ENCODE assay signal across 21 cellular contexts in genomic region chr1:65845758-65846060, GRCh38.
"Had no signal": no experiment of that assay in that cellular context is flagged by ENCODE, and none has a peak within 500 bp of the region (broad histone marks: within the 10 kb centered on the region; RNA-seq: fewer than 3 reads in every experiment).

No MANE protein-coding gene starts in this region.

- H3K4me1 Mint-ChIP-seq: activated naive CD8-positive, alpha-beta T cell treated with anti-CD3 and anti-CD28 coated beads, Interleukin-2, amount 10 ng/mL, durations not matched to agents 7 days and 5 days; stimulated activated naive B cell treated with anti-CD40 and anti-IgM and Interleukin-4, amounts not matched to agents 10 μg/mL and 1 μg/mL and 100 μg/mL, for 72 hours had no signal

- H3K9me3 ChIP-seq: colonic mucosa, transverse colon, vagina had no signal

- H3K27me3 Mint-ChIP-seq: natural killer cell treated with Interleukin-12 subunit alpha and Interleukin-12 subunit beta and Interleukin-15 and Interleukin-18, amount 100 ng/mL, for 72 hours; progenitor cell of endocrine pancreas; stimulated activated naive B cell treated with anti-CD40 and anti-IgM and Interleukin-4, amounts not matched to agents 10 μg/mL and 1 μg/mL and 100 μg/mL, for 72 hours had no signal

- H3K4me3 ChIP-seq: colonic mucosa, esophagus squamous epithelium, gastrocnemius medialis, transverse colon, vagina had no signal

- DNase-seq: activated CD4-positive, alpha-beta T cell treated with anti-CD3 and anti-CD28 coated beads for 4 hours; activated CD4-positive, alpha-beta T cell treated with anti-CD3 and anti-CD28 coated beads, Interleukin-2, amount 50 U/mL, for 48 hours; activated CD4-positive, CD25-positive, alpha-beta regulatory T cell; activated CD8-positive, alpha-beta memory T cell treated with anti-CD3 and anti-CD28 coated beads, Interleukin-2, amount 50 U/mL, for 48 hours; activated naive CD4-positive, alpha-beta T cell treated with Interleukin-2 at 50 U/mL for 16 hours; activated naive CD8-positive, alpha-beta T cell treated with anti-CD3 and anti-CD28 coated beads, Interleukin-2, amount 10 ng/mL, durations not matched to agents 7 days and 5 days; activated T-cell treated with anti-CD3 and anti-CD28 coated beads, Interleukin-2, amount 50 U/mL, for 4 hours; amniotic stem cell; colonic mucosa; esophagus squamous epithelium; gastrocnemius medialis; hypothalamus; midbrain; retina; stimulated activated CD4-positive, alpha-beta T cell treated with anti-CD3 and anti-CD28 coated beads, Interleukin-2, amount 100 ng/mL, for 48 hours; stimulated activated CD8-positive, alpha-beta memory T cell treated with anti-CD3 and anti-CD28 coated beads, Interleukin-4, amount 100 ng/mL, for 48 hours; stimulated activated naive B cell treated with anti-CD40 and anti-IgM and Interleukin-4, amounts not matched to agents 10 μg/mL and 1 μg/mL and 100 μg/mL, for 72 hours; transverse colon had no signal

- H3K27me3 ChIP-seq: colonic mucosa, esophagus squamous epithelium, gastrocnemius medialis, transverse colon, vagina had no signal

- H3K4me3 Mint-ChIP-seq: activated naive CD8-positive, alpha-beta T cell treated with anti-CD3 and anti-CD28 coated beads, Interleukin-2, amount 10 ng/mL, durations not matched to agents 7 days and 5 days; activated T-cell treated with anti-CD3 and anti-CD28 coated beads, Interleukin-2, amount 50 U/mL, for 4 hours; natural killer cell treated with Interleukin-12 subunit alpha and Interleukin-12 subunit beta and Interleukin-15 and Interleukin-18, amount 100 ng/mL, for 72 hours; stimulated activated naive B cell treated with anti-CD40 and anti-IgM and Interleukin-4, amounts not matched to agents 10 μg/mL and 1 μg/mL and 100 μg/mL, for 72 hours had no signal

- H3K36me3 ChIP-seq: colonic mucosa, esophagus squamous epithelium, gastrocnemius medialis, transverse colon, vagina had no signal

- H3K36me3 Mint-ChIP-seq: activated naive CD8-positive, alpha-beta T cell treated with anti-CD3 and anti-CD28 coated beads, Interleukin-2, amount 10 ng/mL, durations not matched to agents 7 days and 5 days; natural killer cell treated with Interleukin-12 subunit alpha and Interleukin-12 subunit beta and Interleukin-15 and Interleukin-18, amount 100 ng/mL, for 72 hours; stimulated activated naive B cell treated with anti-CD40 and anti-IgM and Interleukin-4, amounts not matched to agents 10 μg/mL and 1 μg/mL and 100 μg/mL, for 72 hours had no signal

- ATAC-seq: activated T-cell treated with anti-CD3 and anti-CD28 coated beads, Interleukin-2, amount 50 U/mL, for 4 hours; gastrocnemius medialis; natural killer cell treated with Interleukin-12 subunit alpha and Interleukin-12 subunit beta and Interleukin-15 and Interleukin-18, amount 100 ng/mL, for 72 hours; stimulated activated naive B cell treated with anti-CD40 and anti-IgM and Interleukin-4, amounts not matched to agents 10 μg/mL and 1 μg/mL and 100 μg/mL, for 72 hours had no signal

- H3K27ac Mint-ChIP-seq: activated naive CD8-positive, alpha-beta T cell treated with anti-CD3 and anti-CD28 coated beads, Interleukin-2, amount 10 ng/mL, durations not matched to agents 7 days and 5 days; natural killer cell treated with Interleukin-12 subunit alpha and Interleukin-12 subunit beta and Interleukin-15 and Interleukin-18, amount 100 ng/mL, for 72 hours; progenitor cell of endocrine pancreas; stimulated activated naive B cell treated with anti-CD40 and anti-IgM and Interleukin-4, amounts not matched to agents 10 μg/mL and 1 μg/mL and 100 μg/mL, for 72 hours had no signal

- H3K27ac ChIP-seq: colonic mucosa, esophagus squamous epithelium, gastrocnemius medialis, transverse colon, vagina had no signal

- H3K4me1 ChIP-seq: colonic mucosa, esophagus squamous epithelium, gastrocnemius medialis, transverse colon had no signal
